In the genomic region with DNA sequence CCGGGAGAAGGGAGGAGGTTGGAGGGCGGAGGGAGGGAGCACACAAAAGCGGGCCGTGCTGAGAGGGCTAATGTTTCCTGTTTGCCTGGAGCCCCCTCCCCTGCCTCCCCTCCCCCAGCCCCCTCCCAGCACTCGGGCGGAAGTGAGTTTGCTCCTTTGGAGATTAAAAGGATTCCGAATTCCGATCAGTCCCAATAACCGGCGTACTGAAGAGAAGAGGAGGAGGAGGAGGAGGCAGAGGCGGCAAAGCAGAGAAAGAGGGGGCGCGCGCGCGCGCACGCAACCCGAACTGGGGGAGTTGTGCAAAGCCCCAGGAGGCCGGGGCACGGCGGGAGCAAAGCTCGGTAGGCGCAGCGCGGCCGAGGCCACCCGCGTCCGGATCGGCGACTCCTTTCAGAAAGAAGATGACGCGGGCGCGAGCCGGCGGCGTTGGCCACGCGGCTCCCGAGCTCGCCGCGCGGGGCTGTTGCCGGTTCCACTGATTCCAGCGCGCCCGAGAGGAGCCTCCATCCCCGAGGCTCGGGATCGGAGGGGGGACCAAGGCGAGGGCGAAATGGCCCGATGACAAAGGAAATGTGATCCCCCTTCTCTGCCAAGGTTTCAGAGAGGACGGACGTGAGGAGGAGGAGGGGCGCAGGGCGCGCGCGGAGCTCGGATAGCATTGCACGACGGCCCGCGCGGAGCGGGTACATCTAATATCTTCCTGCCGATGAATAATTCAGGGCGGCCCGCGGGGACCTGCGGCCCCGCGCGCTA, we compare ENCODE assay signal across 9 cellular contexts. TPM values are rescaled to one million over a fixed set of nuclear protein-coding genes. Genes with fewer than 3 reads are reported as not detected.
DNase-seq lines count a peak whose midpoint lies in the region; ATAC-seq and TF ChIP-seq lines count a peak whose summit lies in the region.
"Had no signal": no experiment of that assay in that cellular context is flagged by ENCODE, and none has a peak within 500 bp of the region (broad histone marks: within the 10 kb centered on the region; RNA-seq: fewer than 3 reads in every experiment).

No MANE protein-coding gene starts in this region.

- no peaks in the 10 kb centered on the region for H3K36me3 ChIP-seq in CD8-positive, alpha-beta T cell (ENCODE audit: insufficient read depth, low read length)
- H3K36me3 ChIP-seq in iPS-18a (ENCODE audit: control insufficient read depth, low read depth, low read length) (peaks cover 30% of the 10 kb centered on the region), spleen (no peaks in the 10 kb centered on the region)

- DNase-seq in CD8-positive, alpha-beta T cell = no peak
- peak; percentile 77 for DNase-seq in spleen
- no peak for DNase-seq in DMS153 treated with DMSO at 0.1 percent for 48 hours (lab: John Stamatoyannopoulos, UW; ENCODE audit: unreplicated experiment)
- DNase-seq in NCI-H510A (lab: John Stamatoyannopoulos, UW) = no peak
- DNase-seq in HK-2 (ENCODE audit: unreplicated experiment) = no peak

- 1% methylated on average over 55 to 78 of the region's 78 CpGs for WGBS in spleen, 5 donors

- peaks cover 6% of the 10 kb centered on the region for H3K27me3 ChIP-seq in CD8-positive, alpha-beta T cell (ENCODE audit: insufficient read depth, low read length)
- H3K27me3 ChIP-seq in iPS-18a (ENCODE audit: control insufficient read depth, insufficient read depth, low read length) = no peaks in the 10 kb centered on the region
- H3K27me3 ChIP-seq in spleen (replicated peaks in 1 of 7) = peaks cover 6 to 71% (median 59%) of the 10 kb centered on the region in 7 donors

- ATAC-seq in CD8-positive, alpha-beta T cell = no peak
- ATAC-seq in HG03354 (IDR thresholded peaks at IDR 0.05; ENCODE audit: poor library complexity, severe bottlenecking, unreplicated experiment) = peak; percentile 36

- TF ChIP-seq POLR2A in spleen (IDR thresholded peaks at IDR 0.05) = no peak

- POLR2A ChIA-PET in CD8-positive, alpha-beta T cell (lab: Charles Lee) = no interaction called here

- peak overlapping the region; percentile 95 for H3K9ac ChIP-seq in iPS-18a (ENCODE audit: low read length)

- peak overlapping the region; percentile 61 for H3K4me3 Mint-ChIP-seq in CD8-positive, alpha-beta T cell
- H3K4me3 Mint-ChIP-seq in activated naive CD8-positive, alpha-beta T cell = peak overlapping the region; percentile 77

- no peak overlapping the region for H3K27ac ChIP-seq in CD8-positive, alpha-beta T cell (ENCODE audit: low read depth, low read length)
- H3K27ac ChIP-seq in iPS-18a (ENCODE audit: low read length) (peak overlapping the region; percentile 86), spleen (no peak overlapping the region)

- no peaks in the 10 kb centered on the region for H3K4me1 ChIP-seq in CD8-positive, alpha-beta T cell (ENCODE audit: insufficient read depth, low read length)
- H3K4me1 ChIP-seq in iPS-18a (ENCODE audit: control insufficient read depth, low read depth, low read length) = peaks cover 34% of the 10 kb centered on the region
- H3K4me1 ChIP-seq in spleen = peaks cover 16 to 53% (median 36%) of the 10 kb centered on the region in 6 donors

- no peak for TF ChIP-seq CTCF in CD8-positive, alpha-beta T cell (IDR thresholded peaks at IDR 0.05)
- TF ChIP-seq CTCF in spleen (IDR thresholded peaks at IDR 0.05 in 8 of 11, conservative IDR thresholded peaks at IDR 0.05 in 3 of 11) = no peak

- H3K9me3 ChIP-seq in CD8-positive, alpha-beta T cell (ENCODE audit: low read length) = no peaks in the 10 kb centered on the region
- H3K9me3 ChIP-seq in iPS-18a (ENCODE audit: control insufficient read depth, low read depth, low read length) (no peaks in the 10 kb centered on the region), spleen (no peaks in the 10 kb centered on the region)

- no peak overlapping the region for H3K27ac Mint-ChIP-seq in CD8-positive, alpha-beta T cell
- no peak overlapping the region for H3K27ac Mint-ChIP-seq in activated naive CD8-positive, alpha-beta T cell

- intact Hi-C loops in CD8-positive, alpha-beta T cell (cut with DNase I, micrococcal nuclease) = no loop called here
- intact Hi-C loops in spleen (cut with DNase I; ENCODE audit: low total_unique reads) = no loop called here

- H3K36me3 Mint-ChIP-seq in CD8-positive, alpha-beta T cell = no peaks in the 10 kb centered on the region
- H3K36me3 Mint-ChIP-seq in activated naive CD8-positive, alpha-beta T cell = peaks cover 2% of the 10 kb centered on the region

- H3K4me1 Mint-ChIP-seq in CD8-positive, alpha-beta T cell (ENCODE audit: low read depth) = peaks cover 24% of the 10 kb centered on the region
- H3K4me1 Mint-ChIP-seq in activated naive CD8-positive, alpha-beta T cell (ENCODE audit: low read depth) = peaks cover 25% of the 10 kb centered on the region

- H3K4me3 ChIP-seq in CD8-positive, alpha-beta T cell (ENCODE audit: low read depth, low read length) = peak overlapping the region; percentile 27
- H3K4me3 ChIP-seq in iPS-18a (ENCODE audit: low read length) = peak overlapping the region; percentile 98
- peak overlapping the region; percentile 39 to 73 (median 52) for H3K4me3 ChIP-seq in spleen

- H3K27me3 Mint-ChIP-seq in CD8-positive, alpha-beta T cell (ENCODE audit: low read depth) = peaks cover 39% of the 10 kb centered on the region
- peaks cover 15% of the 10 kb centered on the region for H3K27me3 Mint-ChIP-seq in activated naive CD8-positive, alpha-beta T cell

- CTCF ChIA-PET in CD8-positive, alpha-beta T cell (lab: Charles Lee) = no interaction called here

- no peaks in the 10 kb centered on the region for H3K9me3 Mint-ChIP-seq in CD8-positive, alpha-beta T cell
- H3K9me3 Mint-ChIP-seq in activated naive CD8-positive, alpha-beta T cell (ENCODE audit: low read depth) = no peaks in the 10 kb centered on the region

RNA-seq across cellular contexts. Expression of a gene that starts 1.2 kb away (rescaled TPM):
- total RNA-seq in CD8-positive, alpha-beta T cell = not detected
- under 1 TPM in 3 of 7 donors, not detected in 4; 0.03 to 0.09 (median 0.03) TPM for total RNA-seq in spleen
- under 1 TPM in 2 of 3 donors, not detected in 1; under 0.01 to 0.02 TPM for polyA plus RNA-seq in spleen
- total RNA-seq: NCI-H460 had no signal

Comparison
In these comparisons a context has a peak if more than half of its experiments do, and no peak if none do; other contexts are left out.
1. H3K4me3 ChIP-seq: peak in every context shown above with its lines; median percentile 98 in iPS-18a; 52 in spleen; 27 in CD8-positive, alpha-beta T cell.